Comparison of ENCODE assay signal across 2 cellular contexts in genomic region chr1:162374406-162374805, GRCh38.
TF ChIP-seq lines count a peak whose summit lies in the region.

No MANE protein-coding gene starts in this region.

TF ChIP-seq in HCT116, 20 proteins besides CTCF, POLR2A, EP300 and RAD21:
- TF ChIP-seq SP1 (IDR thresholded peaks at IDR 0.05; ENCODE audit: low read depth) (no peak), ATF3 (IDR thresholded peaks at IDR 0.05) (no peak), CEBPB (IDR thresholded peaks at IDR 0.05; ENCODE audit: low read depth) (no peak), EZH2phosphoT487 (IDR thresholded peaks at IDR 0.05; ENCODE audit: borderline replicate concordance) (no peak), CBX3 (IDR thresholded peaks at IDR 0.05; ENCODE audit: low read depth) (no peak), SRF (IDR thresholded peaks at IDR 0.05; ENCODE audit: low read depth) (no peak), ZFX (IDR thresholded peaks at IDR 0.05) (no peak), YY1 (IDR thresholded peaks at IDR 0.05; ENCODE audit: extremely low read depth, insufficient replicate concordance, low read depth, low read length) (no peak), SIN3A (IDR thresholded peaks at IDR 0.05; ENCODE audit: low read depth) (no peak), FOSL1 (IDR thresholded peaks at IDR 0.05; ENCODE audit: low read depth) (no peak), TCF7L2 (IDR thresholded peaks at IDR 0.05; ENCODE audit: borderline replicate concordance, extremely low read depth, insufficient read depth, insufficient read length) (no peak), JUND (IDR thresholded peaks at IDR 0.05) (no peak), POLR2AphosphoS5 (IDR thresholded peaks at IDR 0.05; ENCODE audit: low read depth, low read length) (no peak), ELF1 (IDR thresholded peaks at IDR 0.05; ENCODE audit: borderline replicate concordance, low read depth) (no peak), MAX (IDR thresholded peaks at IDR 0.05) (no peak)

TF ChIP-seq in H1, 55 proteins besides CTCF, POLR2A, EP300 and RAD21:
- TF ChIP-seq TAF7 (optimal IDR thresholded peaks at IDR 0.05; ENCODE audit: borderline replicate concordance, low read depth, low read length) (no peak), JUN (IDR thresholded peaks at IDR 0.05; ENCODE audit: low read depth, low read length) (no peak), RBBP5 (IDR thresholded peaks at IDR 0.05; ENCODE audit: borderline replicate concordance, low read depth, low read length) (no peak), TCF12 (IDR thresholded peaks at IDR 0.05; ENCODE audit: low read depth, low read length) (no peak), SRF (IDR thresholded peaks at IDR 0.05; ENCODE audit: low read depth, low read length) (no peak)
